ENCODE assay signal across 18 cellular contexts in genomic region chr3:138881233-138881632, GRCh38.
"Had no signal": no experiment of that assay in that cellular context is flagged by ENCODE, and none has a peak within 500 bp of the region (broad histone marks: within the 10 kb centered on the region; RNA-seq: fewer than 3 reads in every experiment).

No MANE protein-coding gene starts in this region.

- H3K4me1 ChIP-seq: esophagus muscularis mucosa had no signal

- H3K9me3 Mint-ChIP-seq: activated naive CD4-positive, alpha-beta T cell treated with anti-CD3 and anti-CD28 coated beads for 36 hours; natural killer cell treated with Interleukin-12 subunit alpha and Interleukin-12 subunit beta and Interleukin-15 and Interleukin-18, amount 100 ng/mL, for 72 hours had no signal

- H3K9me3 ChIP-seq: neutrophil had no signal

- H3K36me3 Mint-ChIP-seq: type B pancreatic cell had no signal

- H3K27me3 Mint-ChIP-seq: natural killer cell treated with Interleukin-12 subunit alpha and Interleukin-12 subunit beta and Interleukin-15 and Interleukin-18, amount 100 ng/mL, for 72 hours; type B pancreatic cell had no signal

- H3K27ac ChIP-seq: brain microvascular endothelial cell, esophagus muscularis mucosa, neutrophil, VCaP had no signal

- H3K4me3 Mint-ChIP-seq: activated naive CD4-positive, alpha-beta T cell treated with anti-CD3 and anti-CD28 coated beads for 36 hours; activated T-helper 17 cell treated with anti-CD3 and anti-CD28 coated beads, Interleukin-2, amount 50 U/mL, for 72 hours; natural killer cell treated with Interleukin-12 subunit alpha and Interleukin-12 subunit beta and Interleukin-15 and Interleukin-18, amount 100 ng/mL, for 72 hours; type B pancreatic cell had no signal

- DNase-seq: activated CD4-positive, CD25-positive, alpha-beta regulatory T cell treated with anti-CD3 and anti-CD28 coated beads, Interleukin-2, amount 50 U/mL, for 72 hours; activated naive CD4-positive, alpha-beta T cell treated with anti-CD3 and anti-CD28 coated beads for 36 hours; activated T-cell treated with anti-CD3 and anti-CD28 coated beads for 4 hours; aorta; brain microvascular endothelial cell; central memory CD4-positive, alpha-beta T cell; cortex of kidney; effector CD4-positive, alpha-beta T cell; mesenchymal stem cell; stimulated activated naive CD8-positive, alpha-beta T cell treated with anti-CD3 and anti-CD28 coated beads, Interleukin-15, Interleukin-2, amounts not matched to agents 100 U/mL and 50 U/mL, for 24 hours; SW 1271 had no signal

- H3K36me3 ChIP-seq: brain microvascular endothelial cell, esophagus muscularis mucosa, neutrophil had no signal

- ATAC-seq: activated T-helper 17 cell treated with anti-CD3 and anti-CD28 coated beads, Interleukin-2, amount 50 U/mL, for 72 hours; natural killer cell treated with Interleukin-12 subunit alpha and Interleukin-12 subunit beta and Interleukin-15 and Interleukin-18, amount 100 ng/mL, for 72 hours; sciatic nerve; stimulated activated naive CD8-positive, alpha-beta T cell treated with anti-CD3 and anti-CD28 coated beads, Interleukin-15, Interleukin-2, amounts not matched to agents 100 U/mL and 50 U/mL, for 24 hours had no signal

- H3K4me3 ChIP-seq: esophagus muscularis mucosa had no signal

- H3K27me3 ChIP-seq: brain microvascular endothelial cell, esophagus muscularis mucosa, neutrophil had no signal
